9 cellular contexts compared by ENCODE assay signal in the genomic region with DNA sequence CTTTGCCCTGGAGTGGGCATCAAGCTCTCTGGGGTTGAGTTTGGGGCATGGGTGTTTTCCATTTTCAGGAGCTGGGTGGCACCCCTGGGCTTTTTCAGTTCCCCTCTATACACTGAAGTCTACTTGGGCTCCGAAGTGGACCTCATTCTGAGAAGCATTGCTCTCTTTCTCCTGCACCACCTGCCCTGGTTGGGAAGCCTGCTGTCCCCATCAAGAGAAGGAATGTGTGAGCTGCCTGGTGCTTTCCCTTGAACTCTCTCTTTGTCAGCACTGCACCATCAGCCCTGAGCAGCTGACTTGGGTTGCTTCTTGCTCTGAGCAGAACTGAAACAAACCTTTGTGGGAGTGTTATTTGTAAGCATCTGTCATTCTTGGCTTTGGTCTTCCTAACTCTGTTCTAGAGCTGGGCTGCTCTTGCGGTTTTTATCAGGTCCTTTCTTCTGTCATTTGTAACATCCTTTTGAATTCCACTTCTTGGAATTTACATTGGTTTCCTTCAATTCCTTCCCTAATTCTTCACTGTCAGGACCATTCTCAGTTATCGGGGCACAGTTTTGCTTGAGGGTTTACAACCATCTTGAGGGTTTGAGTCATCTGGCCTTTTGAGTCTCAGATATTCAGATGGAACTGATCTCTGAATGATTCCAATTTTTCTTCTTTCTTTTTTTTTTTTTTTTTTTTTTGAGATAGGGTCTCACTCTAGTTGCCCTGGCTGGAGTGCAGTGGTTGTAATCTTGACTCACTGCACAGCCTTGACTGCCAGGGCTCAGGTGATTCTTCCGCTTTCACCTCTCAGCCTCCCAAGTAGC. TPM values are rescaled to one million over a fixed set of nuclear protein-coding genes. Genes with fewer than 3 reads are reported as not detected.
A peak's percentile ranks its signal among the peaks of the same experiment; 100 is the strongest.
DNase-seq lines count a peak whose midpoint lies in the region; ATAC-seq and TF ChIP-seq lines count a peak whose summit lies in the region.
"Had no signal": no experiment of that assay in that cellular context is flagged by ENCODE, and none has a peak within 500 bp of the region (broad histone marks: within the 10 kb centered on the region; RNA-seq: fewer than 3 reads in every experiment).

No MANE protein-coding gene starts in this region.

- intact Hi-C loops in psoas muscle (cut with DNase I) = no loop called here
- intact Hi-C loops in aorta (cut with DNase I) = no loop called here

- H3K4me1 ChIP-seq in psoas muscle (peaks cover 54% of the 10 kb centered on the region), aorta (ENCODE audit: control insufficient read depth in 1 of 2, insufficient read depth in 2 of 2, low read length in 2 of 2) (peaks cover 2 to 6% of the 10 kb centered on the region in 2 donors)

- no peaks in the 10 kb centered on the region for H3K9me3 ChIP-seq in psoas muscle
- no peaks in the 10 kb centered on the region for H3K9me3 ChIP-seq in aorta (ENCODE audit: control insufficient read depth, low read length)

- no peak for TF ChIP-seq CTCF in psoas muscle (IDR thresholded peaks at IDR 0.05)

- WGBS in psoas muscle, 3 donors = 68 to 76% (median 71%) methylated on average over 4 of the region's 4 CpGs
- WGBS in aorta, 2 donors = 70 to 72% methylated on average over 4 of the region's 4 CpGs

- H3K27ac ChIP-seq in psoas muscle (no peak overlapping the region), aorta (ENCODE audit: low read depth in 1 of 2, low read length in 2 of 2) (no peak overlapping the region)

- H3K27me3 ChIP-seq in psoas muscle (ENCODE audit: insufficient read depth in 3 of 3, low read length in 2 of 3) = no peaks in the 10 kb centered on the region
- no peaks in the 10 kb centered on the region for H3K27me3 ChIP-seq in aorta (ENCODE audit: control insufficient read depth in 1 of 2, insufficient read depth in 2 of 2, low read length in 1 of 2)

- no peak overlapping the region for H3K4me3 ChIP-seq in psoas muscle
- H3K4me3 ChIP-seq in aorta (ENCODE audit: low read length in 2 of 2) = no peak overlapping the region

- H3K36me3 ChIP-seq in psoas muscle (ENCODE audit: insufficient read depth in 1 of 2, low read depth in 1 of 2) (peaks cover 0 to 3% of the 10 kb centered on the region in 2 donors), aorta (ENCODE audit: control insufficient read depth in 1 of 2, insufficient read depth in 2 of 2, low read length in 1 of 2) (peaks cover 0 to under 1% of the 10 kb centered on the region in 2 donors)

- DNase-seq in G401 (ENCODE audit: low spot score) (peak; percentile 47), KBM-7 (peak; percentile 25), amniotic epithelial cell (ENCODE audit: low read depth) (peak; percentile 85), pons (ENCODE audit: low spot score) (peak; percentile 94), NCI-H2196 (lab: John Stamatoyannopoulos, UW; ENCODE audit: unreplicated experiment) (no peak), psoas muscle (no peak), aorta (no peak)

- peak; percentile 91 for ATAC-seq in GM21447 (IDR thresholded peaks at IDR 0.05; ENCODE audit: unreplicated experiment)
- ATAC-seq in psoas muscle = no peak
- ATAC-seq in aorta (ENCODE audit: low FRiP score) = no peak

- in situ Hi-C loops in G401 (cut with HindIII; ENCODE audit: low sequenced_read_pairs) (no loop called here), KBM-7 (cut with MboI; ENCODE audit: low pct_unique_long_range_greater_than_20kb, low sequenced_read_pairs) (no loop called here)

RNA-seq across cellular contexts. Expression of a gene that starts 20.5 kb away (rescaled TPM):
- 46.6 and 58.0 TPM in 2 replicates for total RNA-seq in G401 (2014; rRNA removed; shearing (Covaris generic))
- total RNA-seq in psoas muscle (10 to 100 TPM; 44.9 to 57.3 (median 53.1) TPM), aorta (10 to 100 TPM; 34.1 to 39.4 TPM)
- polyA plus RNA-seq in psoas muscle (100 to 1,000 TPM in 1 of 3 donors, 10 to 100 TPM in 2; 51.4 to 144 (median 89.9) TPM), aorta (10 to 100 TPM; 42.6 to 54.5 TPM)

RNA-seq across cellular contexts. Expression of a gene that starts 36.7 kb away (rescaled TPM):
- total RNA-seq in G401 (2014; rRNA removed; shearing (Covaris generic)) = 0.47 and 0.49 TPM in 2 replicates
- total RNA-seq in psoas muscle (not detected), aorta (under 1 TPM in 1 of 2 donors, not detected in 1; 0.32 TPM)
- polyA plus RNA-seq in psoas muscle (under 1 TPM; 0.01 to 0.04 (median 0.04) TPM), aorta (not detected)

RNA-seq across cellular contexts. Expression of a gene that starts 41.8 kb away (rescaled TPM):
- 71.7 and 80.6 TPM in 2 replicates for total RNA-seq in G401 (2014; rRNA removed; shearing (Covaris generic))
- total RNA-seq in psoas muscle = 1 to 10 TPM; 2.4 to 5.4 (median 3.3) TPM
- 1 to 10 TPM; 3.6 to 5.8 (median 4.0) TPM for polyA plus RNA-seq in psoas muscle
- 10 to 100 TPM in 1 of 2 donors, 1 to 10 TPM in 1; 9.0 to 10.2 TPM for total RNA-seq in aorta
- polyA plus RNA-seq in aorta = 10 to 100 TPM; 11.8 to 12.0 TPM

RNA-seq across cellular contexts. Expression of a gene that starts 44.6 kb away (rescaled TPM):
- not detected in 2 replicates for total RNA-seq in G401 (2014; rRNA removed; shearing (Covaris generic))
- total RNA-seq in psoas muscle (under 1 TPM; 0.13 to 0.24 (median 0.20) TPM), aorta (1 to 10 TPM; 1.0 to 1.8 TPM)
- polyA plus RNA-seq in psoas muscle (under 1 TPM; 0.07 to 0.32 (median 0.14) TPM), aorta (1 to 10 TPM in 1 of 2 donors, not detected in 1; 2.5 TPM)
- total RNA-seq: HT1080 had no signal

RNA-seq across cellular contexts. Expression of a gene that starts 54.1 kb away (rescaled TPM):
- total RNA-seq in G401 (2014; rRNA removed; shearing (Covaris generic)) = 39.7 and 49.4 TPM in 2 replicates
- total RNA-seq in psoas muscle = 10 to 100 TPM in 3 of 4 donors, 1 to 10 TPM in 1; 6.9 to 13.0 (median 11.6) TPM
- 10 to 100 TPM; 16.8 to 53.5 (median 26.0) TPM for polyA plus RNA-seq in psoas muscle
- 10 to 100 TPM; 24.8 to 38.7 TPM for total RNA-seq in aorta
- polyA plus RNA-seq in aorta = 10 to 100 TPM; 16.7 to 34.7 TPM

Comparison
In these comparisons a context has a peak if more than half of its experiments do, and no peak if none do; other contexts are left out.
1. DNase-seq: peak in G401 (single experiment), KBM-7 (single experiment), amniotic epithelial cell (single experiment) and pons (single experiment); none in NCI-H2196 (single experiment), psoas muscle (0 of 2) and aorta (0 of 2).